22 cellular contexts compared by ENCODE assay signal in genomic region chr9:134987376-134987775, GRCh38.
DNase-seq lines count a peak whose midpoint lies in the region; ATAC-seq and TF ChIP-seq lines count a peak whose summit lies in the region.
"Had no signal": no experiment of that assay in that cellular context is flagged by ENCODE, and none has a peak within 500 bp of the region (broad histone marks: within the 10 kb centered on the region; RNA-seq: fewer than 3 reads in every experiment).

No MANE protein-coding gene starts in this region.

- H3K9me3 Mint-ChIP-seq in Calu3 (ENCODE audit: low read depth, unreplicated experiment): peaks cover 7% of the 10 kb centered on the region

- no peak for TF ChIP-seq CTCF in left ventricle myocardium inferior (IDR thresholded peaks at IDR 0.05; ENCODE audit: borderline replicate concordance)
- TF ChIP-seq CTCF in Calu3 (IDR thresholded peaks at IDR 0.05; ENCODE audit: unreplicated experiment): no peak

- ATAC-seq in sciatic nerve: no peak
- ATAC-seq: A549, GM23338, HCT116 had no signal

- CTCF ChIA-PET in Calu3 (lab: Charles Lee): no interaction called here

- no TSS peak for BruUV-seq in Calu3 (replicated peaks; lab: Mats Ljungman, UMichigan)

- peaks cover 31% of the 10 kb centered on the region for H3K27me3 ChIP-seq in left ventricle myocardium inferior (ENCODE audit: low read depth)
- H3K27me3 ChIP-seq: BE2C had no signal

- no peaks in the 10 kb centered on the region for H3K4me1 Mint-ChIP-seq in Calu3 (ENCODE audit: low read depth, unreplicated experiment)
- H3K4me1 Mint-ChIP-seq: CD8-positive, alpha-beta memory T cell had no signal

- H3K36me3 ChIP-seq in left ventricle myocardium inferior: no peaks in the 10 kb centered on the region
- H3K36me3 ChIP-seq: BE2C; BLaER1 treated with 17β-estradiol and CSF1 and Interleukin-3, amounts not matched to agents 10 nM and 100 nM had no signal

- DNase-seq in cardiac septum (ENCODE audit: low spot score) (peak; percentile 51), left ventricle myocardium inferior (no peak), mesenteric fat pad (ENCODE audit: low spot score) (peak; percentile 41), sciatic nerve (ENCODE audit: low spot score) (peak; percentile 37), Calu3 (no peak), germinal center (ENCODE audit: low spot score) (no peak)
- no peak for DNase-seq in activated naive CD4-positive, alpha-beta T cell treated with Interleukin-2 at 50 U/mL for 16 hours
- DNase-seq: 8988T; ACHN; AML-193; BE2C; CD8-positive, alpha-beta memory T cell; DMS53; DMS79 treated with DMSO at 0.1 percent for 48 hours; GF-D8; H9 had no signal

- intact Hi-C loops in cardiac septum (cut with DNase I): no loop called here
- intact Hi-C loops in left ventricle myocardium inferior (cut with micrococcal nuclease): loop anchor here (10.0 kb wide), 2 partner anchors 213 to 293 kb away; no protein-coding TSS in a partner anchor
- intact Hi-C loops in sciatic nerve (cut with DNase I): no loop called here
- intact Hi-C loops in Calu3 (cut with micrococcal nuclease; ENCODE audit: unreplicated experiment): no loop called here

- H3K27ac Mint-ChIP-seq in Calu3 (ENCODE audit: unreplicated experiment): no peak overlapping the region
- H3K27ac Mint-ChIP-seq: CD14-positive monocyte; CD4-positive, alpha-beta T cell; CD8-positive, alpha-beta memory T cell; GM23338; H9 had no signal

- H3K4me1 ChIP-seq in left ventricle myocardium inferior: peaks cover 5% of the 10 kb centered on the region
- H3K4me1 ChIP-seq: A549; BE2C; BLaER1 treated with 17β-estradiol and CSF1 and Interleukin-3, amounts not matched to agents 10 nM and 100 nM had no signal

- no peak overlapping the region for H3K27ac ChIP-seq in left ventricle myocardium inferior (replicated peaks)
- H3K27ac ChIP-seq: A549; BLaER1 treated with 17β-estradiol and CSF1 and Interleukin-3, amounts not matched to agents 10 nM and 100 nM had no signal

- H3K9me3 ChIP-seq in left ventricle myocardium inferior (replicated peaks): peaks cover 14% of the 10 kb centered on the region

- H3K36me3 Mint-ChIP-seq in Calu3 (ENCODE audit: insufficient read depth, unreplicated experiment): no peaks in the 10 kb centered on the region

- H3K27me3 Mint-ChIP-seq in Calu3 (ENCODE audit: unreplicated experiment): peaks cover under 1% of the 10 kb centered on the region
- H3K27me3 Mint-ChIP-seq: CD4-positive, alpha-beta T cell had no signal

- no peak overlapping the region for H3K4me3 Mint-ChIP-seq in Calu3 (ENCODE audit: low read depth, unreplicated experiment)
- H3K4me3 Mint-ChIP-seq: CD14-positive monocyte; CD4-positive, alpha-beta T cell; CD8-positive, alpha-beta memory T cell; GM23338; H9 had no signal

- H3K4me3 ChIP-seq in left ventricle myocardium inferior: no peak overlapping the region
- H3K4me3 ChIP-seq: A549; BLaER1 treated with 17β-estradiol and CSF1 and Interleukin-3, amounts not matched to agents 10 nM and 100 nM; GM23338 had no signal

Comparison
In these comparisons a context has a peak if more than half of its experiments do, and no peak if none do; other contexts are left out.
1. DNase-seq: peak in cardiac septum (single experiment), mesenteric fat pad (single experiment) and sciatic nerve (single experiment); none in left ventricle myocardium inferior (single experiment), Calu3 (single experiment), activated naive CD4-positive, alpha-beta T cell treated with Interleukin-2 at 50 U/mL for 16 hours (single experiment) and germinal center (single experiment).